In genomic region chr17:10061131-10061581, GRCh38 we compare ENCODE assay signal across 11 cellular contexts.
A peak's percentile ranks its signal among the peaks of the same experiment; 100 is the strongest.
DNase-seq lines count a peak whose midpoint lies in the region; ATAC-seq and TF ChIP-seq lines count a peak whose summit lies in the region.
"Had no signal": no experiment of that assay in that cellular context is flagged by ENCODE, and none has a peak within 500 bp of the region (broad histone marks: within the 10 kb centered on the region; RNA-seq: fewer than 3 reads in every experiment).

No MANE protein-coding gene starts in this region.

- H3K36me3 Mint-ChIP-seq in activated naive CD4-positive, alpha-beta T cell treated with anti-CD3 and anti-CD28 coated beads for 36 hours (ENCODE audit: low read depth), result no peaks in the 10 kb centered on the region

- H3K9me3 ChIP-seq in left lung, result peaks cover 0 to 6% of the 10 kb centered on the region in 2 donors
- no peaks in the 10 kb centered on the region for H3K9me3 ChIP-seq in suprapubic skin

- H3K4me1 Mint-ChIP-seq in activated naive CD4-positive, alpha-beta T cell treated with anti-CD3 and anti-CD28 coated beads for 36 hours (ENCODE audit: low read depth), result no peaks in the 10 kb centered on the region

- peak; percentile 90 for DNase-seq in HFF-Myc (ENCODE audit: extremely low read depth, low read depth)
- no peak for DNase-seq in dorsolateral prefrontal cortex
- DNase-seq in left lung, result no peak
- DNase-seq in suprapubic skin (ENCODE audit: low spot score in 2 of 2), result peak; percentile 88 to 90
- DNase-seq in foreskin melanocyte, result no peak
- DNase-seq in midbrain (lab: John Stamatoyannopoulos, UW), result no peak
- no peak for DNase-seq in activated naive CD4-positive, alpha-beta T cell treated with anti-CD3 and anti-CD28 coated beads for 36 hours
- DNase-seq in T-helper 9 cell, result no peak
- DNase-seq: NCI-H510A, SIG-M5 had no signal

- intact Hi-C loops in dorsolateral prefrontal cortex (cut with DNase I) (no loop called here), left lung (cut with DNase I) (no loop called here)
- intact Hi-C loops in activated naive CD4-positive, alpha-beta T cell treated with anti-CD3 and anti-CD28 coated beads for 36 hours (cut with micrococcal nuclease), result no loop called here

- H3K27ac Mint-ChIP-seq in activated naive CD4-positive, alpha-beta T cell treated with anti-CD3 and anti-CD28 coated beads for 36 hours, result no peak overlapping the region
- H3K27ac Mint-ChIP-seq: activated T-helper 1 cell treated with anti-CD3 and anti-CD28 coated beads, Interleukin-12 subunit alpha, Interleukin-12 subunit beta, Interleukin-2, Interleukin-4 antibody, amounts not matched to agents 30 ng/mL and 10 ng/mL and 1 ng/mL, durations not matched to agents 14 hours and 24 hours and 36 hours had no signal

- H3K4me1 ChIP-seq in left lung, result peaks cover 4 to 68% of the 10 kb centered on the region in 2 donors
- H3K4me1 ChIP-seq in suprapubic skin, result peaks cover 45% of the 10 kb centered on the region

- peak overlapping the region in 49 of 59 donors; percentile 5 to 88 (median 53) for H3K27ac ChIP-seq in dorsolateral prefrontal cortex
- peak overlapping the region; percentile 48 to 62 for H3K27ac ChIP-seq in left lung
- peak overlapping the region; percentile 82 for H3K27ac ChIP-seq in suprapubic skin

- no peak for TF ChIP-seq EP300 in suprapubic skin (IDR thresholded peaks at IDR 0.05)

- no peaks in the 10 kb centered on the region for H3K36me3 ChIP-seq in left lung
- H3K36me3 ChIP-seq in suprapubic skin, result no peaks in the 10 kb centered on the region

- no peak for TF ChIP-seq CTCF in HFF-Myc (IDR thresholded peaks at IDR 0.05; ENCODE audit: low read depth, low read length, missing control alignments)
- TF ChIP-seq CTCF in dorsolateral prefrontal cortex (IDR thresholded peaks at IDR 0.05 in 54 of 56, conservative IDR thresholded peaks at IDR 0.05 in 2 of 56; ENCODE audit: low read depth in 1 of 56, partially characterized antibody in 56 of 56), result no peak
- TF ChIP-seq CTCF in left lung (IDR thresholded peaks at IDR 0.05), result no peak
- no peak for TF ChIP-seq CTCF in suprapubic skin (IDR thresholded peaks at IDR 0.05)

- no peaks in the 10 kb centered on the region for H3K27me3 Mint-ChIP-seq in activated naive CD4-positive, alpha-beta T cell treated with anti-CD3 and anti-CD28 coated beads for 36 hours (ENCODE audit: low read depth)

- H3K9me3 Mint-ChIP-seq in activated naive CD4-positive, alpha-beta T cell treated with anti-CD3 and anti-CD28 coated beads for 36 hours, result peaks cover 7% of the 10 kb centered on the region
- H3K9me3 Mint-ChIP-seq: activated T-helper 1 cell treated with anti-CD3 and anti-CD28 coated beads, Interleukin-12 subunit alpha, Interleukin-12 subunit beta, Interleukin-2, Interleukin-4 antibody, amounts not matched to agents 30 ng/mL and 10 ng/mL and 1 ng/mL, durations not matched to agents 14 hours and 24 hours and 36 hours had no signal

- CTCF ChIA-PET in activated naive CD4-positive, alpha-beta T cell treated with anti-CD3 and anti-CD28 coated beads for 36 hours (lab: Charles Lee), result no interaction called here

- H3K4me3 Mint-ChIP-seq in activated naive CD4-positive, alpha-beta T cell treated with anti-CD3 and anti-CD28 coated beads for 36 hours, result no peak overlapping the region
- H3K4me3 Mint-ChIP-seq: activated T-helper 1 cell treated with anti-CD3 and anti-CD28 coated beads, Interleukin-12 subunit alpha, Interleukin-12 subunit beta, Interleukin-2, Interleukin-4 antibody, amounts not matched to agents 30 ng/mL and 10 ng/mL and 1 ng/mL, durations not matched to agents 14 hours and 24 hours and 36 hours had no signal

- no peak overlapping the region for H3K4me3 ChIP-seq in HFF-Myc (replicated peaks; ENCODE audit: low read depth, low read length)
- H3K4me3 ChIP-seq in dorsolateral prefrontal cortex, result no peak overlapping the region
- no peak overlapping the region for H3K4me3 ChIP-seq in left lung
- no peak overlapping the region for H3K4me3 ChIP-seq in suprapubic skin

- 17% methylated on average over 7 of the region's 7 CpGs for WGBS in suprapubic skin

- H3K27me3 ChIP-seq in dorsolateral prefrontal cortex, result no peaks in the 10 kb centered on the region
- peaks cover 0 to 6% of the 10 kb centered on the region in 2 donors for H3K27me3 ChIP-seq in left lung
- no peaks in the 10 kb centered on the region for H3K27me3 ChIP-seq in suprapubic skin

- no peak for ATAC-seq in left lung

- no peak for TF ChIP-seq POLR2A in suprapubic skin (IDR thresholded peaks at IDR 0.05)

Comparison
In these comparisons a context has a peak if more than half of its experiments do, and no peak if none do; other contexts are left out.
1. DNase-seq: peak in HFF-Myc (single experiment) and suprapubic skin (2 of 2); none in dorsolateral prefrontal cortex (0 of 10), left lung (0 of 2), foreskin melanocyte (single experiment), midbrain (single experiment), activated naive CD4-positive, alpha-beta T cell treated with anti-CD3 and anti-CD28 coated beads for 36 hours (single experiment) and T-helper 9 cell (single experiment).
2. Peak in every context shown above with its lines, with median percentiles within 50 percentile points of each other: H3K27ac ChIP-seq.